8 cellular contexts compared by ENCODE assay signal in the genomic region with DNA sequence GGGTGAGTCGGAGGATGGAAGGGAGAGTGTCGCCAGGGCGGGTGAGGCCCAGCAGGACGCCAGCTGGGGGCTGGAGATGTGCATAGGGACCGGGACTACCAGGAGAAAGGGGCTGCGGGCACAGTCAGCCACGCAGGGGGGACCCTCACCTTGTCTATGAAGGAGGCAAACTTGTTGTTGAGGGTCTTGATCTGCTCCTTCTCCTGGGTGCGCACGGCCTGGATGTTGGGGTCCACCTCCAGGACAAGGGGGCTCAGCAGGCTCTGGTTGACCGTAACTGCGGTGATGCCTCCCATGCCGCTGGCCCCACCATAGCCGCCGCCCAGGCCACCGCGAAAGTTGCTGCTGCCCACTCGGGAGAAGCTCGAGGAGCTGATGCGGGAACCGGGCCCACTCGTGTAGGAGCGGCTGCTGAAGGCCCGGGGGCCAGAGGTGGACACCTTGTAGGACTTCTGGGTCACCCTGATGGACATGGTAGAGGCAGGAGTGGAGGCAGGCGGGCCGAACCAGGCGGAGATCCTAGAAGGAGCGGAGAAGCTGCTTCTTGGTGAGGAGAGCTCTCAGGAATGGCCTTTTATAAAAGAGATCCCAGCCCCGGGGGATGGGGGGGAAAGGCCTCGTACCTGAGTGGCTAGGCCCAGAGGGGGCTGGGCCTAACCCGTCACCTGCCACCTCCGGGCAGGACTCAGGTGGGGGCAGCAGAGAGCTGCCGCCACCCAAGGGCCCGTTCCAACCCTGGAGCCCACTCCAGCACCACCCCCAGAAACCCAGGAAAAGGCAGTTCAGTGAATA. TPM values are rescaled to one million over a fixed set of nuclear protein-coding genes. Genes with fewer than 3 reads are reported as not detected.
DNase-seq lines count a peak whose midpoint lies in the region; ATAC-seq and TF ChIP-seq lines count a peak whose summit lies in the region.
"Not testable (repeated sequence)": the region's sequence is repeated elsewhere in the genome, so short reads cannot be mapped to it uniquely, and the experiment has no call there.

A gene (minus strand): TSS at position 568 of the 792 bp plus-strand sequence. CDS start 95 bp downstream, at position 473.

- not testable (repeated sequence) for H3K23me2 ChIP-seq in H9 (ENCODE audit: insufficient read length, low read depth, low read length, poor library complexity, severe bottlenecking)

- H3K4me3 Mint-ChIP-seq in H9: peak within 1 kb of the TSS; percentile 96

- H3K18ac ChIP-seq in H9 (ENCODE audit: insufficient read length, low read depth, low read length): not testable (repeated sequence)

- H2BK20ac ChIP-seq in H9 (ENCODE audit: low read depth, low read length, poor library complexity, severe bottlenecking): not testable (repeated sequence)

- peak within 1 kb of the TSS; percentile 5 for H3K9ac ChIP-seq in H9 (ENCODE audit: extremely low read depth, insufficient read length, low read length)

- H3K4ac ChIP-seq in H9 (ENCODE audit: low read depth, low read length): not testable (repeated sequence)

- peak; percentile 98 for TF ChIP-seq POLR2A in right lobe of liver (IDR thresholded peaks at IDR 0.05)

- H4K91ac ChIP-seq in H9 (ENCODE audit: insufficient read length, low read depth, low read length): not testable (repeated sequence)

- not testable (repeated sequence) for H4K8ac ChIP-seq in H9 (replicated peaks; ENCODE audit: insufficient read length, low read depth, low read length)

- H3K27me3 ChIP-seq in A673 (replicated peaks; ENCODE audit: insufficient read depth, low read depth, low read length, poor library complexity); H9 (ENCODE audit: insufficient read depth, low read length); foreskin keratinocyte; right lobe of liver: not testable (repeated sequence)

- not testable (repeated sequence) for H3T11ph ChIP-seq in H9 (ENCODE audit: low read length)

- H3K4me2 ChIP-seq in H9 (ENCODE audit: insufficient read depth, insufficient read length, low read length): peak within 1 kb of the TSS; percentile 48

- H3K27me3 Mint-ChIP-seq in H9 (ENCODE audit: low read depth): not testable (repeated sequence)

- H4K5ac ChIP-seq in H9 (ENCODE audit: insufficient read length, low read depth, low read length): not testable (repeated sequence)

- H3K9me3 Mint-ChIP-seq in H9: not testable (repeated sequence)

- H3K4me1 ChIP-seq in A673 (ENCODE audit: insufficient read depth, low read length, poor library complexity, severe bottlenecking): peaks cover 19% of the 10 kb centered on the region
- peaks cover 23% of the 10 kb centered on the region; the same call in 1 of the 2 replicates for H3K4me1 ChIP-seq in H9 (ENCODE audit: insufficient read depth, low read length)
- H3K4me1 ChIP-seq in foreskin keratinocyte: peaks cover 43% of the 10 kb centered on the region
- H3K4me1 ChIP-seq in right lobe of liver: peaks cover 0 to 17% (median 6%) of the 10 kb centered on the region in 4 donors

- not testable (repeated sequence) for H4K20me1 ChIP-seq in H9 (ENCODE audit: control insufficient read depth, insufficient read depth, insufficient read length)

- no CpG with 5 or more reads among the region's 33 CpGs for WGBS in H9 (ENCODE audit: extremely low coverage, insufficient read length, low lambda C conversion rate)
- WGBS in right lobe of liver (ENCODE audit: insufficient coverage, low coverage, low lambda C conversion rate, missing lambda C conversion rate): 14% methylated on average over 5 of the region's 33 CpGs

- H2AFZ ChIP-seq in H9 (ENCODE audit: low read length): not testable (repeated sequence)

- not testable (repeated sequence) for H3K56ac ChIP-seq in H9 (ENCODE audit: insufficient read length, low read depth, low read length)

- not testable (repeated sequence) for TF ChIP-seq CTCF in A673 (conservative IDR thresholded peaks at IDR 0.05; ENCODE audit: low read depth, low read length)
- peak; percentile 81 for TF ChIP-seq CTCF in H9 (conservative IDR thresholded peaks at IDR 0.05)
- TF ChIP-seq CTCF in astrocyte of the spinal cord (IDR thresholded peaks at IDR 0.05; ENCODE audit: low read depth, low read length): peak; percentile 14
- peak; percentile 95 for TF ChIP-seq CTCF in foreskin keratinocyte (conservative IDR thresholded peaks at IDR 0.05)
- TF ChIP-seq CTCF in right lobe of liver (IDR thresholded peaks at IDR 0.05): peak; percentile 58 to 75 (median 64)

- not testable (repeated sequence) for H3K79me2 ChIP-seq in H9 (ENCODE audit: insufficient read depth, low read length)

- intact Hi-C loops in A673 (cut with micrococcal nuclease; ENCODE audit: unreplicated experiment); right lobe of liver (cut with DNase I): not testable (repeated sequence)

- ATAC-seq in SK-N-SH treated with all-trans-retinoic acid at 6 μM for 48 hours: peak; percentile 18; the same call in 1 of the 3 replicates
- peak; percentile 61 for ATAC-seq in foreskin keratinocyte
- peak; percentile 86 to 94 (median 90) for ATAC-seq in right lobe of liver

- H3K4me1 Mint-ChIP-seq in H9: peaks cover 43 to 52% of the 10 kb centered on the region in 2 experiments

- H3K79me1 ChIP-seq in H9 (ENCODE audit: insufficient read depth, low read depth, low read length, poor library complexity, severe bottlenecking): not testable (repeated sequence)

- H3K23ac ChIP-seq in H9 (ENCODE audit: insufficient read length, low read depth, low read length): not testable (repeated sequence)

- not testable (repeated sequence) for BruUV-seq in A673 (replicated peaks; lab: Mats Ljungman, UMichigan)

- H3K27ac ChIP-seq in A673 (ENCODE audit: low read depth, low read length, poor library complexity, severe bottlenecking) (peak within 1 kb of the TSS; percentile 23), foreskin keratinocyte (peak within 1 kb of the TSS; percentile 61), right lobe of liver (peak within 1 kb of the TSS; percentile 77 to 92 (median 87))
- not testable (repeated sequence) for H3K27ac ChIP-seq in H9 (ENCODE audit: insufficient read length, low read depth, low read length)

- H3K9me3 ChIP-seq in A673 (ENCODE audit: low read depth, low read length, poor library complexity, severe bottlenecking); H9 (ENCODE audit: control insufficient read depth, low read depth, low read length); right lobe of liver: not testable (repeated sequence)

- in situ Hi-C loops in astrocyte of the spinal cord (cut with HindIII; ENCODE audit: low sequenced_read_pairs): not testable (repeated sequence)

- H2BK15ac ChIP-seq in H9 (ENCODE audit: low read depth, low read length): 0 out of 2 replicates have a peak within 1 kb of the TSS, but pooled peaks have one; percentile 12

- H2BK12ac ChIP-seq in H9 (ENCODE audit: insufficient read length, low read depth, low read length): not testable (repeated sequence)

- peak within 1 kb of the TSS; percentile 23 for H3K4me3 ChIP-seq in A673 (ENCODE audit: low read depth, low read length, poor library complexity, severe bottlenecking)
- H3K4me3 ChIP-seq in astrocyte of the spinal cord (ENCODE audit: low read depth, low read length): peak within 1 kb of the TSS; percentile 10
- H3K4me3 ChIP-seq in right lobe of liver: peak within 1 kb of the TSS; percentile 68 to 80 (median 69)

- peak within 1 kb of the TSS; percentile 59 to 99 (median 77) for H3K27ac Mint-ChIP-seq in H9

- not testable (repeated sequence) for DNase-seq in A673 (ENCODE audit: low spot score)
- DNase-seq in H9: peak; percentile 97
- DNase-seq in NCI-H2081 (lab: John Stamatoyannopoulos, UW): peak; percentile 92 to 94
- peak; percentile 8 for DNase-seq in astrocyte of the spinal cord (ENCODE audit: low read depth, low spot score)
- peak; percentile 80 to 91 for DNase-seq in foreskin keratinocyte
- DNase-seq in right lobe of liver: peak; percentile 89 to 95 (median 93)
- peak; percentile 87 for DNase-seq in renal cortical epithelial cell (ENCODE audit: low read depth)

- H2AK5ac ChIP-seq in H9 (ENCODE audit: insufficient read length, low read length): not testable (repeated sequence)

- not testable (repeated sequence) for H2BK120ac ChIP-seq in H9 (ENCODE audit: low read depth, low read length, poor library complexity, severe bottlenecking)

- not testable (repeated sequence) for H3K14ac ChIP-seq in H9 (ENCODE audit: insufficient read depth, low read length)

- POLR2A ChIA-PET in A673 (lab: Charles Lee; ENCODE audit: low non-redundant PET): not testable (repeated sequence)

- peaks cover 24 to 27% (median 25%) of the 10 kb centered on the region in 3 experiments for H3K36me3 Mint-ChIP-seq in H9 (ENCODE audit: insufficient read depth in 1 of 3, low read depth in 3 of 3)

- not testable (repeated sequence) for H3K36me3 ChIP-seq in A673 (ENCODE audit: insufficient read depth, low read length, poor library complexity, severe bottlenecking)
- H3K36me3 ChIP-seq in right lobe of liver: peaks cover 0 to 21% (median 12%) of the 10 kb centered on the region in 4 donors

- H2BK5ac ChIP-seq in H9 (ENCODE audit: insufficient read length, low read length): not testable (repeated sequence)

- CTCF ChIA-PET in A673 (lab: Charles Lee): interaction anchor here (1.0 kb wide), 1 partner anchor 23 kb away, joined by 3 read pairs; no protein-coding TSS in a partner anchor

RNA-seq across cellular contexts. Expression of the gene that starts here (rescaled TPM):
- 15.4 and 16.2 TPM in 2 replicates for total RNA-seq in A673 (2021)
- 244 and 247 TPM in 2 replicates for total RNA-seq in H9 (2021)
- total RNA-seq in foreskin keratinocyte: 445 and 504 TPM in 2 replicates
- polyA plus RNA-seq in foreskin keratinocyte: 626 and 720 TPM in 2 replicates
- total RNA-seq in right lobe of liver: 1,000 to 10,000 TPM in 1 of 6 experiments, 100 to 1,000 TPM in 5; 149 to 1,003 (median 436) TPM
- total RNA-seq in renal cortical epithelial cell: 390 and 919 TPM in 2 replicates

Comparison
In these comparisons a context has a peak if more than half of its experiments do, and no peak if none do; other contexts are left out.
1. H3K4me3 ChIP-seq: peak in every context shown above with its lines; median percentile 69 in right lobe of liver; 23 in A673; 10 in astrocyte of the spinal cord.
2. ATAC-seq: peak in every context shown above with its lines; median percentile 90 in right lobe of liver; 61 in foreskin keratinocyte; 18 in SK-N-SH treated with all-trans-retinoic acid at 6 μM for 48 hours.